ENCODE assay signal across 8 cellular contexts in the genomic region with DNA sequence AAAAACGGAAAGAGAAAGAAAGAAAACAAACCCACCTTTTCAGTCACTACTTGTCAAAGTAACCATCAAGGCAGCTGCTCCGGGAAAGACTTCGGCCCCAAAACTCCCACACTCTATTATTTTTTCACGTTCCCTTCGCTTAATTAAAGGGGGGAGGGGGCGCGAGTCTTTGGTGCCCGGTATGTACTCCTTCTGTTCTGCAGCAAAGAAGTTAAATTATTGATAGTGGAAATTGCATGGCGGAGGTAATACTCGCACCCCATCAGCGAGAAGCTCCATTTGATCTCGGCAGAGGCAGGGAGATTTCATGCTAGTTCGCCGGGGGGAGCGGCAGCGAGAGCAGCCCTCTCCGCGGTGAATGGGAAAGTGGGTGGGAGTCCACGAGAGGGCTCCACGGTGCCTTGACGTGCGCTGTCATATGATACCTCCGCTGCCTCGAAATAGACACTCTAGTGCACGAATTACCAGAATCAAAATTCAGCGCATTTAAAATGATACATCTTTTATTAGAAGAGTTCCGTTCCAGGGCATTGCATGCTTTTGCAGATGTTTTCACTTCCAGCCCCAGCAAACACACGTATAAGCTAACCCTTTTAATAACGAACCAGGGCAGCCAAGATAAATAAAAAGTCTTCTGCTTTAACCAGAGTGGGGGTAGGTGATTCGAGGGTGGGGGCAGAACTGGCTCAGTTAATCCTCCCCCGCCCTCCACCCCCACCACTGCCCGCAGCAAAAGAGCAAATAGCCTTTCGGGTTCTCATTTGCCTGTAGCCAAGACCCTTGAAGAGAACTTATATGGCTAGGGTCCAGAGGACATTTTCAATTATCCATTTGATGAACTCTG. TPM values are rescaled to one million over a fixed set of nuclear protein-coding genes. Genes with fewer than 3 reads are reported as not detected.
DNase-seq lines count a peak whose midpoint lies in the region; TF ChIP-seq lines count a peak whose summit lies in the region.

No MANE protein-coding gene starts in this region.

- H3K4me1 ChIP-seq in ACC112 (ENCODE audit: control insufficient read depth, insufficient read depth, low read length, unreplicated experiment) = peaks cover 16% of the 10 kb centered on the region
- peaks cover 7% of the 10 kb centered on the region for H3K4me1 ChIP-seq in KMS-11 (ENCODE audit: low read depth, poor library complexity, severe bottlenecking)

- H3K9ac ChIP-seq in KMS-11 = no peak overlapping the region; the same call in 1 of the 2 replicates

- peaks cover 64% of the 10 kb centered on the region for H3K27me3 Mint-ChIP-seq in activated T-helper 2 cell treated with anti-CD3 and anti-CD28 coated beads, Interferon-gamma antibody, Interleukin-2, Interleukin-4, amounts not matched to agents 10 μg/mL and 5 μg/mL and 100 μg/mL, durations not matched to agents 14 hours and 24 hours and 36 hours (ENCODE audit: low read depth)

- intact Hi-C loops in activated T-helper 2 cell treated with anti-CD3 and anti-CD28 coated beads, Interferon-gamma antibody, Interleukin-2, Interleukin-4, amounts not matched to agents 10 μg/mL and 5 μg/mL and 100 μg/mL, durations not matched to agents 14 hours and 24 hours and 36 hours (cut with micrococcal nuclease) = no loop called here
- intact Hi-C loops in posterior vena cava (cut with DNase I) = loop anchor here (10.0 kb wide), 2 partner anchors 403 to 823 kb away; a partner anchor contains a TSS

- no peaks in the 10 kb centered on the region for H3K36me3 Mint-ChIP-seq in activated T-helper 2 cell treated with anti-CD3 and anti-CD28 coated beads, Interferon-gamma antibody, Interleukin-2, Interleukin-4, amounts not matched to agents 10 μg/mL and 5 μg/mL and 100 μg/mL, durations not matched to agents 14 hours and 24 hours and 36 hours (ENCODE audit: low read depth)

- H4K20me1 ChIP-seq in KMS-11 (ENCODE audit: insufficient read depth) = no peaks in the 10 kb centered on the region

- no peaks in the 10 kb centered on the region for H3K9me3 Mint-ChIP-seq in activated T-helper 2 cell treated with anti-CD3 and anti-CD28 coated beads, Interferon-gamma antibody, Interleukin-2, Interleukin-4, amounts not matched to agents 10 μg/mL and 5 μg/mL and 100 μg/mL, durations not matched to agents 14 hours and 24 hours and 36 hours

- H3K36me3 ChIP-seq in ACC112 (ENCODE audit: insufficient read depth, low read length) (no peaks in the 10 kb centered on the region), KMS-11 (ENCODE audit: insufficient read depth) (no peaks in the 10 kb centered on the region)

- peak overlapping the region; percentile 61 for H3K4me3 Mint-ChIP-seq in activated T-helper 2 cell treated with anti-CD3 and anti-CD28 coated beads, Interferon-gamma antibody, Interleukin-2, Interleukin-4, amounts not matched to agents 10 μg/mL and 5 μg/mL and 100 μg/mL, durations not matched to agents 14 hours and 24 hours and 36 hours (ENCODE audit: low read depth)

- peak; percentile 40 for DNase-seq in GM10266 (ENCODE audit: extremely low spot score)
- DNase-seq in activated T-helper 2 cell treated with anti-CD3 and anti-CD28 coated beads, Interferon-gamma antibody, Interleukin-2, Interleukin-4, amounts not matched to agents 10 μg/mL and 5 μg/mL and 100 μg/mL, durations not matched to agents 14 hours and 24 hours and 36 hours (ENCODE audit: low spot score) = no peak
- peak; percentile 54 for DNase-seq in hepatic stellate cell (ENCODE audit: low spot score)
- DNase-seq in skeletal muscle cell (ENCODE audit: low read depth) = no peak
- no peak for DNase-seq in posterior vena cava (ENCODE audit: low spot score)
- no peak for DNase-seq in NK-92 (lab: John Stamatoyannopoulos, UW; ENCODE audit: unreplicated experiment)

- peak; percentile 16 for TF ChIP-seq CTCF in GM10266 (IDR thresholded peaks at IDR 0.05; ENCODE audit: control insufficient read depth, insufficient read depth, low read depth, missing control alignments)
- no peak for TF ChIP-seq CTCF in KMS-11 (conservative IDR thresholded peaks at IDR 0.05; ENCODE audit: low read depth, low read length)

- peak overlapping the region; percentile 94 for H3K4me3 ChIP-seq in ACC112 (ENCODE audit: low read depth, low read length)
- H3K4me3 ChIP-seq in KMS-11 (IDR thresholded peaks at IDR 0.05; ENCODE audit: insufficient read depth, low read depth, low read length) = no peak overlapping the region
- H3K4me3 ChIP-seq in skeletal muscle cell (ENCODE audit: low read depth, low read length) = peak overlapping the region; percentile 65

- H3K4me2 ChIP-seq in KMS-11 = peak overlapping the region; percentile 83

- H2AFZ ChIP-seq in ACC112 (ENCODE audit: low read length, unreplicated experiment) (peak overlapping the region; percentile 55), KMS-11 (ENCODE audit: low read depth) (peak overlapping the region; percentile 80)

- H3K27ac ChIP-seq in ACC112 (ENCODE audit: low read depth, low read length) (no peak overlapping the region), KMS-11 (no peak overlapping the region)

- H3K79me2 ChIP-seq in ACC112 (ENCODE audit: control insufficient read depth, insufficient read depth, low read length, unreplicated experiment) (peaks cover 24% of the 10 kb centered on the region), KMS-11 (ENCODE audit: insufficient read depth, low read depth) (no peaks in the 10 kb centered on the region)

- peaks cover 15% of the 10 kb centered on the region for H3K4me1 Mint-ChIP-seq in activated T-helper 2 cell treated with anti-CD3 and anti-CD28 coated beads, Interferon-gamma antibody, Interleukin-2, Interleukin-4, amounts not matched to agents 10 μg/mL and 5 μg/mL and 100 μg/mL, durations not matched to agents 14 hours and 24 hours and 36 hours (ENCODE audit: low read depth)

- no peaks in the 10 kb centered on the region for H3K27me3 ChIP-seq in ACC112 (ENCODE audit: insufficient read depth, low read length)
- no peaks in the 10 kb centered on the region for H3K27me3 ChIP-seq in KMS-11 (ENCODE audit: insufficient read depth, low read depth)

- no peak overlapping the region for H3K27ac Mint-ChIP-seq in activated T-helper 2 cell treated with anti-CD3 and anti-CD28 coated beads, Interferon-gamma antibody, Interleukin-2, Interleukin-4, amounts not matched to agents 10 μg/mL and 5 μg/mL and 100 μg/mL, durations not matched to agents 14 hours and 24 hours and 36 hours

RNA-seq across cellular contexts. Expression of a gene that starts 1.2 kb away (rescaled TPM):
- not detected in 2 replicates for total RNA-seq in activated T-helper 2 cell treated with anti-CD3 and anti-CD28 coated beads, Interferon-gamma antibody, Interleukin-2, Interleukin-4, amounts not matched to agents 10 μg/mL and 5 μg/mL and 100 μg/mL, durations not matched to agents 14 hours and 24 hours and 36 hours
- 10 to 100 TPM; 12.5 to 35.7 TPM for total RNA-seq in posterior vena cava

Comparison
In these comparisons a context has a peak if more than half of its experiments do, and no peak if none do; other contexts are left out.
1. DNase-seq: peak in GM10266 (single experiment) and hepatic stellate cell (single experiment); none in activated T-helper 2 cell treated with anti-CD3 and anti-CD28 coated beads, Interferon-gamma antibody, Interleukin-2, Interleukin-4, amounts not matched to agents 10 μg/mL and 5 μg/mL and 100 μg/mL, durations not matched to agents 14 hours and 24 hours and 36 hours (single experiment), skeletal muscle cell (single experiment), posterior vena cava (single experiment) and NK-92 (single experiment).
2. RNA of a gene that starts 1.2 kb away (total RNA-seq): 12.5 to 35.7 TPM in posterior vena cava; not detected in activated T-helper 2 cell treated with anti-CD3 and anti-CD28 coated beads, Interferon-gamma antibody, Interleukin-2, Interleukin-4, amounts not matched to agents 10 μg/mL and 5 μg/mL and 100 μg/mL, durations not matched to agents 14 hours and 24 hours and 36 hours; every median in the first group is over 10 times any median in the second.